20 cellular contexts compared by ENCODE assay signal in genomic region chr17:72411124-72411563, GRCh38.
DNase-seq lines count a peak whose midpoint lies in the region; ATAC-seq and TF ChIP-seq lines count a peak whose summit lies in the region.
"Had no signal": no experiment of that assay in that cellular context is flagged by ENCODE, and none has a peak within 500 bp of the region (broad histone marks: within the 10 kb centered on the region; RNA-seq: fewer than 3 reads in every experiment).

No MANE protein-coding gene starts in this region.

- H3K9me3 ChIP-seq in breast epithelium (no peaks in the 10 kb centered on the region), left lung (peaks cover 0 to 6% of the 10 kb centered on the region in 2 donors)
- H3K9me3 ChIP-seq: left ventricle myocardium inferior had no signal

- H3K36me3 ChIP-seq in breast epithelium: no peaks in the 10 kb centered on the region
- no peaks in the 10 kb centered on the region for H3K36me3 ChIP-seq in left lung
- H3K36me3 ChIP-seq: left ventricle myocardium inferior had no signal

- TF ChIP-seq CTCF in breast epithelium (IDR thresholded peaks at IDR 0.05): no peak
- TF ChIP-seq CTCF in left lung (IDR thresholded peaks at IDR 0.05): no peak

- ATAC-seq in left lung (peak; percentile 57), GM18909 (IDR thresholded peaks at IDR 0.05; ENCODE audit: poor library complexity, unreplicated experiment) (no peak)
- ATAC-seq: activated T-cell treated with anti-CD3 and anti-CD28 coated beads, Interleukin-2, amount 50 U/mL, for 72 hours had no signal

- no peak for TF ChIP-seq POLR2A in breast epithelium (IDR thresholded peaks at IDR 0.05)

- H3K4me1 ChIP-seq in breast epithelium (peaks cover 0 to 9% of the 10 kb centered on the region in 2 donors), left lung (peaks cover 4% of the 10 kb centered on the region in 2 donors)

- H3K27ac ChIP-seq in breast epithelium (peak overlapping the region; percentile 65 to 71), left lung (peak overlapping the region in 1 of 2 donors; percentile 28)
- H3K27ac ChIP-seq: GM23248, HL-60, left ventricle myocardium inferior had no signal

- H3K4me3 ChIP-seq in breast epithelium: no peak overlapping the region
- no peak overlapping the region for H3K4me3 ChIP-seq in left lung
- H3K4me3 ChIP-seq: GM23248, left ventricle myocardium inferior had no signal

- intact Hi-C loops in breast epithelium (cut with DNase I; ENCODE audit: low total_unique reads) (no loop called here), left lung (cut with DNase I) (no loop called here)

- H3K27me3 ChIP-seq in breast epithelium (no peaks in the 10 kb centered on the region), left lung (no peaks in the 10 kb centered on the region)

- DNase-seq in Daoy (ENCODE audit: low read depth) (peak; percentile 72), M059J (ENCODE audit: low read depth) (peak; percentile 89), breast epithelium (ENCODE audit: low spot score in 2 of 2) (peak in 1 of 2 donors; percentile 49), left lung (no peak), globus pallidus (ENCODE audit: low spot score) (no peak), GOT3 (lab: John Stamatoyannopoulos, UW) (no peak)
- DNase-seq in stimulated activated naive CD4-positive, alpha-beta T cell (lab: John Stamatoyannopoulos, UW): no peak
- DNase-seq: activated CD4-positive, CD25-positive, alpha-beta regulatory T cell; activated naive CD8-positive, alpha-beta T cell treated with anti-CD3 and anti-CD28 coated beads for 36 hours; activated T-cell treated with anti-CD3 and anti-CD28 coated beads, Interleukin-2, amount 50 U/mL, for 72 hours; AML-193; caudate nucleus; GM23248; left ventricle myocardium inferior; NCI-H1417; occipital lobe; SIG-M5; stimulated activated CD4-positive, alpha-beta T cell treated with anti-CD3 and anti-CD28 coated beads, Interleukin-2, amount 100 ng/mL, for 48 hours had no signal

Comparison
In these comparisons a context has a peak if more than half of its experiments do, and no peak if none do; other contexts are left out.
1. DNase-seq: peak in Daoy (single experiment) and M059J (single experiment); none in left lung (0 of 2), globus pallidus (single experiment), stimulated activated naive CD4-positive, alpha-beta T cell (0 of 6) and GOT3 (single experiment).